Comparison of ENCODE assay signal across 8 cellular contexts in genomic region chr15:41773729-41774061, GRCh38. TPM values are rescaled to one million over a fixed set of nuclear protein-coding genes. Genes with fewer than 3 reads are reported as not detected.
DNase-seq lines count a peak whose midpoint lies in the region; ATAC-seq and TF ChIP-seq lines count a peak whose summit lies in the region.

No MANE protein-coding gene starts in this region.

- no peak overlapping the region for H2BK15ac ChIP-seq in mesenchymal stem cell (ENCODE audit: low read depth, poor library complexity, severe bottlenecking)

- no peaks in the 10 kb centered on the region for H3K9me3 ChIP-seq in mesenchymal stem cell (ENCODE audit: control insufficient read depth, low read length)
- no peaks in the 10 kb centered on the region for H3K9me3 ChIP-seq in aorta (ENCODE audit: control insufficient read depth, low read length)

- H3K27me3 ChIP-seq in mesenchymal stem cell (ENCODE audit: control insufficient read depth in 1 of 2, insufficient read depth in 1 of 2, low read length in 2 of 2) (no peaks in the 10 kb centered on the region), aorta (ENCODE audit: control insufficient read depth in 1 of 2, insufficient read depth in 2 of 2, low read length in 1 of 2) (no peaks in the 10 kb centered on the region)

- ATAC-seq in stimulated activated naive CD8-positive, alpha-beta T cell treated with anti-CD3 and anti-CD28 coated beads, Interleukin-15, Interleukin-2, amounts not matched to agents 100 U/mL and 50 U/mL, for 24 hours = no peak
- ATAC-seq in aorta (ENCODE audit: low FRiP score) (no peak), GM19023 (IDR thresholded peaks at IDR 0.05; ENCODE audit: unreplicated experiment) (no peak)

- intact Hi-C loops in aorta (cut with DNase I) = loop anchor here (1.0 to 5.0 kb wide), 3 partner anchors 37 to 129 kb away; no protein-coding TSS in a partner anchor

- H3K4me1 ChIP-seq in mesenchymal stem cell (ENCODE audit: control insufficient read depth, insufficient read depth, low read depth, low read length) (peaks cover 7% of the 10 kb centered on the region), aorta (ENCODE audit: control insufficient read depth in 1 of 2, insufficient read depth in 2 of 2, low read length in 2 of 2) (peaks cover 4 to 6% of the 10 kb centered on the region in 2 donors)

- H3K36me3 ChIP-seq in mesenchymal stem cell (ENCODE audit: control insufficient read depth in 1 of 2, insufficient read depth in 2 of 2, low read depth in 1 of 2, low read length in 2 of 2) (peaks cover 0 to 17% of the 10 kb centered on the region in 2 experiments), aorta (ENCODE audit: control insufficient read depth in 1 of 2, insufficient read depth in 2 of 2, low read length in 1 of 2) (no peaks in the 10 kb centered on the region)

- H2BK12ac ChIP-seq in mesenchymal stem cell (ENCODE audit: low read length in 2 of 2) = no peak overlapping the region

- H2BK120ac ChIP-seq in mesenchymal stem cell (ENCODE audit: low read depth, low read length) = no peak overlapping the region

- peak overlapping the region; percentile 87 for H3K27ac Mint-ChIP-seq in stimulated activated naive CD8-positive, alpha-beta T cell treated with anti-CD3 and anti-CD28 coated beads, Interleukin-15, Interleukin-2, amounts not matched to agents 100 ng/mL and 50 ng/mL, for 24 hours
- peak overlapping the region; percentile 94 to 98 (median 97) for H3K27ac Mint-ChIP-seq in brain

- peak overlapping the region in 1 of 2 experiments; percentile 95 for H3K4me3 ChIP-seq in mesenchymal stem cell (ENCODE audit: insufficient read depth in 1 of 2, low read depth in 1 of 2, low read length in 2 of 2)
- peak overlapping the region; percentile 7 to 22 for H3K4me3 ChIP-seq in aorta (ENCODE audit: low read length in 2 of 2)

- no peak overlapping the region for H3K18ac ChIP-seq in mesenchymal stem cell (ENCODE audit: low read depth in 1 of 2, low read length in 2 of 2)

- no peaks in the 10 kb centered on the region for H3K27me3 Mint-ChIP-seq in stimulated activated naive CD8-positive, alpha-beta T cell treated with anti-CD3 and anti-CD28 coated beads, Interleukin-15, Interleukin-2, amounts not matched to agents 100 ng/mL and 50 ng/mL, for 24 hours
- H3K27me3 Mint-ChIP-seq in brain = peaks cover 8% of the 10 kb centered on the region

- H3K4me2 ChIP-seq in mesenchymal stem cell (ENCODE audit: low read length, poor library complexity, severe bottlenecking) = peak overlapping the region; percentile 79

- no peak overlapping the region for H2AFZ ChIP-seq in mesenchymal stem cell (ENCODE audit: low read depth, low read length)

- WGBS in mesenchymal stem cell = 14% methylated on average over 7 of the region's 7 CpGs
- 1 to 2% methylated on average over 7 of the region's 7 CpGs for WGBS in aorta, 2 donors

- H3K27ac ChIP-seq in mesenchymal stem cell (ENCODE audit: low read length, poor library complexity, severe bottlenecking) (peak overlapping the region; percentile 83), aorta (ENCODE audit: low read depth in 1 of 2, low read length in 2 of 2) (peak overlapping the region; percentile 72 to 84)

- no peak overlapping the region for H2AK5ac ChIP-seq in mesenchymal stem cell (ENCODE audit: low read length, severe bottlenecking)

- no peak overlapping the region for H3K14ac ChIP-seq in mesenchymal stem cell (ENCODE audit: low read length in 2 of 2)

- no peak overlapping the region for H4K8ac ChIP-seq in mesenchymal stem cell (ENCODE audit: low read length)

- no peak overlapping the region for H4K91ac ChIP-seq in mesenchymal stem cell (ENCODE audit: low read length)

- H3K36me3 Mint-ChIP-seq in stimulated activated naive CD8-positive, alpha-beta T cell treated with anti-CD3 and anti-CD28 coated beads, Interleukin-15, Interleukin-2, amounts not matched to agents 100 ng/mL and 50 ng/mL, for 24 hours (ENCODE audit: low read depth) = peaks cover 3% of the 10 kb centered on the region
- peaks cover under 1% of the 10 kb centered on the region for H3K36me3 Mint-ChIP-seq in brain

- peak overlapping the region; percentile 95 for H3K9ac ChIP-seq in mesenchymal stem cell (ENCODE audit: low read length)

- no peak overlapping the region for H3K23ac ChIP-seq in mesenchymal stem cell (ENCODE audit: low read length in 2 of 2)

- no peaks in the 10 kb centered on the region for H3K9me3 Mint-ChIP-seq in stimulated activated naive CD8-positive, alpha-beta T cell treated with anti-CD3 and anti-CD28 coated beads, Interleukin-15, Interleukin-2, amounts not matched to agents 100 ng/mL and 50 ng/mL, for 24 hours
- H3K9me3 Mint-ChIP-seq in brain = no peaks in the 10 kb centered on the region

- peaks cover 53% of the 10 kb centered on the region for H3K4me1 Mint-ChIP-seq in stimulated activated naive CD8-positive, alpha-beta T cell treated with anti-CD3 and anti-CD28 coated beads, Interleukin-15, Interleukin-2, amounts not matched to agents 100 ng/mL and 50 ng/mL, for 24 hours (ENCODE audit: low read depth)
- peaks cover 56% of the 10 kb centered on the region for H3K4me1 Mint-ChIP-seq in brain

- peak overlapping the region; percentile 90 for H3K4me3 Mint-ChIP-seq in stimulated activated naive CD8-positive, alpha-beta T cell treated with anti-CD3 and anti-CD28 coated beads, Interleukin-15, Interleukin-2, amounts not matched to agents 100 ng/mL and 50 ng/mL, for 24 hours
- peak overlapping the region; percentile 96 to 98 (median 96) for H3K4me3 Mint-ChIP-seq in brain

- peaks cover 8% of the 10 kb centered on the region for H3K79me1 ChIP-seq in mesenchymal stem cell (replicated peaks; ENCODE audit: low read length, poor library complexity, severe bottlenecking)

- DNase-seq in stimulated activated naive CD8-positive, alpha-beta T cell treated with anti-CD3 and anti-CD28 coated beads, Interleukin-15, Interleukin-2, amounts not matched to agents 100 U/mL and 50 U/mL, for 24 hours = no peak
- DNase-seq in mesenchymal stem cell (no peak), aorta (no peak), dedifferentiated amniotic fluid mesenchymal stem cell (ENCODE audit: extremely low spot score) (no peak), NOMO-1 treated with DMSO at 0.1 percent for 48 hours (lab: John Stamatoyannopoulos, UW; ENCODE audit: unreplicated experiment) (no peak)

- H2BK5ac ChIP-seq in mesenchymal stem cell (ENCODE audit: low read depth, low read length, poor library complexity, severe bottlenecking) = no peak overlapping the region

- H3K4ac ChIP-seq in mesenchymal stem cell (ENCODE audit: low read depth in 1 of 2, low read length in 2 of 2) = no peak overlapping the region

- TF ChIP-seq CTCF in brain (conservative IDR thresholded peaks at IDR 0.05) = no peak

RNA-seq across cellular contexts. Expression of gene MAPKBP1, which starts 0.6 kb away (rescaled TPM):
- polyA plus RNA-seq in brain (ENCODE audit: insufficient read depth, low read depth, low replicate concordance) (11.0 TPM), aorta (10 to 100 TPM; 13.6 to 17.0 TPM)
- 9.1 TPM for polyA plus RNA-seq in mesenchymal stem cell (2013, experiment 1 of 2)
- polyA plus RNA-seq in mesenchymal stem cell (2013, experiment 2 of 2) = 8.2 TPM
- 10 to 100 TPM; 38.2 to 44.1 TPM for total RNA-seq in aorta

RNA-seq across cellular contexts. Expression of gene JMJD7, which starts 54.2 kb away (rescaled TPM):
- polyA plus RNA-seq in brain (ENCODE audit: insufficient read depth, low read depth, low replicate concordance) (7.7 TPM), aorta (10 to 100 TPM in 1 of 2 donors, 1 to 10 TPM in 1; 7.0 to 10.5 TPM)
- 2.6 TPM for polyA plus RNA-seq in mesenchymal stem cell (2013, experiment 1 of 2)
- polyA plus RNA-seq in mesenchymal stem cell (2013, experiment 2 of 2) = 2.5 TPM
- 10 to 100 TPM in 1 of 2 donors, 1 to 10 TPM in 1; 9.6 to 12.6 TPM for total RNA-seq in aorta
